17 cellular contexts compared by ENCODE assay signal in the genomic region with DNA sequence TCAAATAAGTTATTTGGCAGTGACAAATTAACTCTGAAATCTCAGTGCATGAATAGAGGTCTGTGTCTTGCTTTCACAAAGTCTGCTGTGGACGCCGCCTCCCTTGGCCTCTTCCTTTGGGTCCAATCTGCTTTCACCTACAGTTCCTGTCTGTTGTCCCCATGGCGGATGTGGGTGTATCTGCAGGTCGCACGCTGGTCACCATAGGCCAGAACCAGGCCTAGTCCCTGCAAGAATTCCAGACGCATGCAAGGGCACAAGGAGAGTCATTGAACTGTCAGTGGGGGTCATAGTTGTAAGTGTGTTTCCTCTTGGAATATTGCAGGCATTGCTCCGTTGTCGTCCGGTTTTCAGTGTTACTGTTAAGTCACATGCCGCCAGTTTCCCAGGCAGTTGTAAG. TPM values are rescaled to one million over a fixed set of nuclear protein-coding genes. Genes with fewer than 3 reads are reported as not detected.
A peak's percentile ranks its signal among the peaks of the same experiment; 100 is the strongest.
DNase-seq lines count a peak whose midpoint lies in the region; ATAC-seq, FAIRE-seq and TF ChIP-seq lines count a peak whose summit lies in the region.
"Had no signal": no experiment of that assay in that cellular context is flagged by ENCODE, and none has a peak within 500 bp of the region (broad histone marks: within the 10 kb centered on the region; RNA-seq: fewer than 3 reads in every experiment).

No MANE protein-coding gene starts in this region.

- no TSS peak for BruUV-seq in Panc1 (replicated peaks; lab: Mats Ljungman, UMichigan)

- no peaks in the 10 kb centered on the region for H3K23me2 ChIP-seq in H1 (ENCODE audit: low read depth, low read length)

- H3K14ac ChIP-seq in H1 (ENCODE audit: insufficient read length), result no peak overlapping the region

- H3K36me3 Mint-ChIP-seq in activated CD4-positive, alpha-beta T cell treated with anti-CD3 and anti-CD28 coated beads, Interleukin-2, amount 10 ng/mL, durations not matched to agents 7 days and 5 days (ENCODE audit: low read depth), result peaks cover 3% of the 10 kb centered on the region

- H3K4me1 Mint-ChIP-seq in activated CD4-positive, alpha-beta T cell treated with anti-CD3 and anti-CD28 coated beads, Interleukin-2, amount 10 ng/mL, durations not matched to agents 7 days and 5 days, result peaks cover 12% of the 10 kb centered on the region

- no peak overlapping the region for H2BK15ac ChIP-seq in H1 (ENCODE audit: low read length)

- H3K36me3 ChIP-seq in Panc1 (ENCODE audit: control insufficient read depth, insufficient read depth, low read length) (no peaks in the 10 kb centered on the region; the same call in 1 of the 2 replicates), H1 (ENCODE audit: control insufficient read depth in 2 of 4, insufficient read depth in 4 of 4, low read length in 3 of 4) (no peaks in the 10 kb centered on the region), testis (ENCODE audit: low read depth, missing control alignments) (no peaks in the 10 kb centered on the region)
- H3K36me3 ChIP-seq: ovary, tibial artery had no signal

- no peak overlapping the region for H4K5ac ChIP-seq in H1 (ENCODE audit: insufficient read length, low read depth, low read length)

- no peak for TF ChIP-seq RAD21 in H1 (IDR thresholded peaks at IDR 0.05 in 1 of 2, conservative IDR thresholded peaks at IDR 0.05 in 1 of 2; ENCODE audit: low read depth in 2 of 2, low read length in 2 of 2)

- H3K27ac Mint-ChIP-seq in activated CD4-positive, alpha-beta T cell treated with anti-CD3 and anti-CD28 coated beads, Interleukin-2, amount 10 ng/mL, durations not matched to agents 7 days and 5 days, result no peak overlapping the region
- H3K27ac Mint-ChIP-seq: activated naive CD4-positive, alpha-beta T cell treated with anti-CD3 and anti-CD28 coated beads for 36 hours had no signal

- POLR2A ChIA-PET in AG04450 (lab: Yijun Ruan, JAX), result no interaction called here
- POLR2A ChIA-PET in Panc1 (lab: Charles Lee), result interaction anchor here (0.6 kb wide), 1 partner anchor 18 kb away, joined by 3 read pairs; no protein-coding TSS in a partner anchor
- POLR2A ChIA-PET in H1 (lab: Charles Lee; ENCODE audit: partially characterized antibody), result no interaction called here
- POLR2A ChIA-PET in activated CD4-positive, alpha-beta T cell treated with anti-CD3 and anti-CD28 coated beads, Interleukin-2, amount 10 ng/mL, durations not matched to agents 7 days and 5 days (lab: Charles Lee), result no interaction called here

- no peak overlapping the region; the same call in 1 of the 2 replicates for H3K18ac ChIP-seq in H1 (ENCODE audit: extremely low read depth, low read length)

- H3K56ac ChIP-seq in H1 (replicated peaks; ENCODE audit: insufficient read length, low read depth, low read length), result no peak overlapping the region

- H3K9ac ChIP-seq in H1 (replicated peaks in 1 of 4; ENCODE audit: extremely low read depth in 1 of 4, low read depth in 3 of 4, low read length in 3 of 4), result no peak overlapping the region

- no peak overlapping the region for H3K27ac ChIP-seq in AG04450 (ENCODE audit: low read depth, low read length)
- H3K27ac ChIP-seq in Panc1 (ENCODE audit: low read length), result peak overlapping the region; percentile 98
- no peak overlapping the region for H3K27ac ChIP-seq in H1 (ENCODE audit: low read depth, low read length)
- no peak overlapping the region for H3K27ac ChIP-seq in testis
- H3K27ac ChIP-seq: ovary, tibial artery had no signal

- intact Hi-C loops in Panc1 (cut with micrococcal nuclease; ENCODE audit: unreplicated experiment), result loop anchor here (5.0 to 10.0 kb wide), 3 partner anchors 79 to 156 kb away; a partner anchor contains a TSS
- intact Hi-C loops in testis (cut with DNase I; ENCODE audit: low total_unique reads), result no loop called here

- 0 out of 2 replicates have a peak overlapping the region, but pooled peaks have one; percentile 78 for H4K8ac ChIP-seq in H1 (ENCODE audit: extremely low read depth, insufficient read depth, low read length)

- H4K20me1 ChIP-seq in H1 (replicated peaks in 1 of 2; ENCODE audit: control insufficient read depth in 1 of 2, insufficient read depth in 2 of 2, low read length in 2 of 2), result peaks cover 0 to 16% of the 10 kb centered on the region in 2 experiments

- in situ Hi-C loops in Panc1 (cut with HindIII; ENCODE audit: low pct_unique_long_range_greater_than_20kb, low sequenced_read_pairs), result no loop called here

- H2BK120ac ChIP-seq in H1 (replicated peaks; ENCODE audit: low read depth, low read length), result no peak overlapping the region

- H3K9me3 ChIP-seq in AG04450 (ENCODE audit: control insufficient read depth, insufficient read depth, low read length) (no peaks in the 10 kb centered on the region), Panc1 (ENCODE audit: control insufficient read depth, insufficient read depth, low read depth, low read length) (no peaks in the 10 kb centered on the region), H1 (ENCODE audit: insufficient read depth in 2 of 2, low read depth in 1 of 2, low read length in 1 of 2) (no peaks in the 10 kb centered on the region), testis (no peaks in the 10 kb centered on the region)
- H3K9me3 ChIP-seq: ovary, tibial artery had no signal

- WGBS in H1 (ENCODE audit: extremely low coverage in 1 of 2, insufficient coverage in 1 of 2, insufficient read length in 1 of 2, insufficient replicate concordance in 2 of 2, low coverage in 1 of 2, low lambda C conversion rate in 2 of 2, missing lambda C conversion rate in 1 of 2), 2 experiments, result 79% methylated on average over 10 of the region's 10 CpGs; no CpG with 5 or more reads in 1 of the 2 experiments
- 70 to 77% methylated on average over 10 of the region's 10 CpGs for WGBS in testis, 2 donors

- H3K23ac ChIP-seq in H1 (ENCODE audit: insufficient read length), result no peak overlapping the region

- no peak overlapping the region; a peak in 1 of 4 replicates for H3K4me2 ChIP-seq in H1 (ENCODE audit: insufficient read depth in 1 of 2, low read depth in 2 of 2, low read length in 2 of 2)

- no peak for TF ChIP-seq POLR2A in H1 (IDR thresholded peaks at IDR 0.05; ENCODE audit: control extremely low read depth in 1 of 2, low read depth in 2 of 2, low read length in 2 of 2)
- no peak for TF ChIP-seq POLR2A in testis (IDR thresholded peaks at IDR 0.05)

- no peak overlapping the region for H2BK20ac ChIP-seq in H1 (ENCODE audit: low read length)

- CTCF ChIA-PET in AG04450 (lab: Charles Lee) (interaction anchor here (1.5 to 2.2 kb wide), 2 partner anchors 137 to 158 kb away, joined by 9 to 13 read pairs; no protein-coding TSS in a partner anchor), Panc1 (lab: Charles Lee) (no interaction called here), H1 (lab: Charles Lee; ENCODE audit: partially characterized antibody) (interaction anchor here (1.0 to 1.4 kb wide), 3 partner anchors 10 to 101 kb away, joined by 3 read pairs; a partner anchor contains a TSS)
- CTCF ChIA-PET in activated CD4-positive, alpha-beta T cell treated with anti-CD3 and anti-CD28 coated beads, Interleukin-2, amount 10 ng/mL, durations not matched to agents 7 days and 5 days (lab: Charles Lee), result no interaction called here

- no peak for TF ChIP-seq CTCF in AG04450 (IDR thresholded peaks at IDR 0.05; ENCODE audit: low read depth, low read length)
- TF ChIP-seq CTCF in Panc1 (IDR thresholded peaks at IDR 0.05), result no peak
- no peak for TF ChIP-seq CTCF in H1 (IDR thresholded peaks at IDR 0.05; ENCODE audit: control extremely low read depth in 1 of 3, insufficient read depth in 1 of 3, low read depth in 1 of 3, low read length in 3 of 3)
- TF ChIP-seq CTCF in testis (IDR thresholded peaks at IDR 0.05), result no peak

- H3K4me1 ChIP-seq in Panc1 (ENCODE audit: control insufficient read depth, insufficient read depth, low read length) (peaks cover 54% of the 10 kb centered on the region), H1 (replicated peaks in 1 of 4; ENCODE audit: control insufficient read depth in 3 of 4, insufficient read depth in 4 of 4, low read length in 3 of 4) (peaks cover 0 to 10% (median 8%) of the 10 kb centered on the region in 4 experiments), testis (peaks cover 3% of the 10 kb centered on the region)

- H3K79me2 ChIP-seq in H1 (ENCODE audit: control insufficient read depth in 1 of 2, insufficient read depth in 2 of 2, low read length in 2 of 2), result peaks cover 22 to 99% of the 10 kb centered on the region in 2 experiments

- no peak for FAIRE-seq in H1 (lab: Jason Lieb, UNC)
- FAIRE-seq: bronchial epithelial cell had no signal

- no peak overlapping the region for H2AFZ ChIP-seq in H1 (ENCODE audit: low read length)

- peaks cover 12% of the 10 kb centered on the region for H3K79me1 ChIP-seq in H1 (ENCODE audit: low read depth, low read length)

- ATAC-seq in Panc1, result peak; percentile 82

- H3K4ac ChIP-seq in H1 (replicated peaks; ENCODE audit: insufficient read length, low read depth, low read length), result no peak overlapping the region

- no peak for TF ChIP-seq EP300 in H1 (IDR thresholded peaks at IDR 0.05; ENCODE audit: borderline replicate concordance in 1 of 2, low read depth in 2 of 2, low read length in 2 of 2)

- H3K4me3 ChIP-seq in AG04450 (ENCODE audit: low read depth, low read length) (peak overlapping the region; percentile 17; the same call in 1 of the 2 replicates), Panc1 (ENCODE audit: low read depth in 2 of 2, low read length in 2 of 2) (peak overlapping the region; percentile 36 to 55), H1 (ENCODE audit: extremely low read depth in 1 of 4, insufficient read depth in 2 of 4, low read depth in 3 of 4, low read length in 4 of 4) (no peak overlapping the region), testis (no peak overlapping the region)
- H3K4me3 ChIP-seq: ovary, tibial artery had no signal

- no peaks in the 10 kb centered on the region for H3K27me3 ChIP-seq in AG04450 (ENCODE audit: control insufficient read depth, insufficient read depth, low read length)
- H3K27me3 ChIP-seq in Panc1 (ENCODE audit: control insufficient read depth, insufficient read depth, low read length), result no peaks in the 10 kb centered on the region
- no peaks in the 10 kb centered on the region for H3K27me3 ChIP-seq in H1 (replicated peaks in 1 of 4; ENCODE audit: control insufficient read depth in 3 of 4, extremely low read depth in 1 of 4, insufficient read depth in 3 of 4, low read length in 3 of 4)
- H3K27me3 ChIP-seq in testis, result no peaks in the 10 kb centered on the region
- H3K27me3 ChIP-seq: ovary, tibial artery had no signal

- H3K4me3 Mint-ChIP-seq in activated CD4-positive, alpha-beta T cell treated with anti-CD3 and anti-CD28 coated beads, Interleukin-2, amount 10 ng/mL, durations not matched to agents 7 days and 5 days, result no peak overlapping the region
- H3K4me3 Mint-ChIP-seq: activated naive CD4-positive, alpha-beta T cell treated with anti-CD3 and anti-CD28 coated beads for 36 hours had no signal

- H4K91ac ChIP-seq in H1 (replicated peaks; ENCODE audit: insufficient read length, low read length), result no peak overlapping the region

- no peak overlapping the region for H2BK12ac ChIP-seq in H1 (ENCODE audit: low read depth, low read length)

- peak overlapping the region; percentile 43; the same call in 1 of the 2 replicates for H2AK5ac ChIP-seq in H1 (ENCODE audit: low read depth, low read length)

- H3K27me3 Mint-ChIP-seq in activated CD4-positive, alpha-beta T cell treated with anti-CD3 and anti-CD28 coated beads, Interleukin-2, amount 10 ng/mL, durations not matched to agents 7 days and 5 days, result peaks cover 14% of the 10 kb centered on the region

- H3K9me3 Mint-ChIP-seq in activated CD4-positive, alpha-beta T cell treated with anti-CD3 and anti-CD28 coated beads, Interleukin-2, amount 10 ng/mL, durations not matched to agents 7 days and 5 days, result no peaks in the 10 kb centered on the region
- H3K9me3 Mint-ChIP-seq: activated naive CD4-positive, alpha-beta T cell treated with anti-CD3 and anti-CD28 coated beads for 36 hours had no signal

- 0 out of 2 replicates have a peak overlapping the region, but pooled peaks have one; percentile 12 for H2BK5ac ChIP-seq in H1 (ENCODE audit: low read depth, low read length)

- no peak for DNase-seq in AG04450 (ENCODE audit: low read depth, low spot score)
- no peak for DNase-seq in Panc1 (ENCODE audit: low read depth, low spot score)
- DNase-seq in H1 (ENCODE audit: low read depth in 1 of 2, low spot score in 2 of 2), result no peak
- DNase-seq in lung microvascular endothelial cell (ENCODE audit: low read depth in 2 of 2), result peak; percentile 55 to 85
- no peak for DNase-seq in NCI-H2029 treated with DMSO at 0.1 percent for 48 hours (lab: John Stamatoyannopoulos, UW)
- no peak for DNase-seq in testis
- no peak for DNase-seq in cerebellar nuclear complex (lab: John Stamatoyannopoulos, UW)
- no peak for DNase-seq in activated CD4-positive, alpha-beta T cell treated with anti-CD3 and anti-CD28 coated beads, Interleukin-2, amount 10 ng/mL, durations not matched to agents 7 days and 5 days
- DNase-seq: activated naive CD4-positive, alpha-beta T cell treated with anti-CD3 and anti-CD28 coated beads for 36 hours; erythroblast; mammary epithelial cell; NCI-H1417 treated with DMSO at 0.1 percent for 48 hours; NCI-H526 treated with DMSO at 0.1 percent for 48 hours; ovary; SHP77; tibial artery had no signal

RNA-seq across cellular contexts. Expression of a gene that starts 7.4 kb away (rescaled TPM):
- polyA plus RNA-seq in AG04450 (2011; rRNA removed) (21.6 and 26.7 TPM in 2 replicates), H1 (2011; rRNA removed) (7.3 and 9.1 TPM in 2 replicates), testis (ENCODE audit: insufficient read depth, low read depth, low replicate concordance) (12.7 TPM)
- polyA minus RNA-seq in AG04450 (2011; rRNA and poly(A)+ RNA removed), result 51.0 and 58.0 TPM in 2 replicates
- total RNA-seq in Panc1 (2021; ENCODE audit: unreplicated experiment) (43.0 TPM), lung microvascular endothelial cell (14.2 and 23.8 TPM in 2 replicates), testis (10 to 100 TPM; 20.9 to 22.9 TPM)
- polyA plus RNA-seq in Panc1 (2012; ENCODE audit: insufficient read length), result 22.7 TPM
- total RNA-seq in H1 (2021; fragmentation: NEBNext Ultra II Directional; extraction: Animal tissue kit (Norgen Biotek cat#: 25700)), result 20.7 and 22.9 TPM in 2 replicates
- polyA plus RNA-seq in H1 (2011; cell fraction: cytosol; rRNA removed), result 10.8 TPM
- polyA plus RNA-seq in H1 (2011; cell fraction: nucleus; rRNA removed), result 13.3 TPM
- polyA plus RNA-seq in H1 (2012, experiment 1 of 2), result 10.0 to 16.1 TPM (median 13.1 TPM) in 4 replicates
- 1.8 TPM for polyA plus RNA-seq in H1 (2012, experiment 2 of 2)
- 8.8 TPM for polyA plus RNA-seq in H1 (2013, experiment 1 of 2)
- 9.1 TPM for polyA plus RNA-seq in H1 (2013, experiment 2 of 2)
- 40.6 and 42.7 TPM in 2 replicates for polyA minus RNA-seq in H1 (2011; rRNA and poly(A)+ RNA removed)
- 14.1 TPM for polyA minus RNA-seq in H1 (2011; cell fraction: cytosol; rRNA and poly(A)+ RNA removed)
- polyA minus RNA-seq in H1 (2011; cell fraction: nucleus; rRNA and poly(A)+ RNA removed), result 29.5 TPM
- 1 to 10 TPM; 3.4 to 3.8 TPM for total RNA-seq in activated CD4-positive, alpha-beta T cell treated with anti-CD3 and anti-CD28 coated beads, Interleukin-2, amount 10 ng/mL, durations not matched to agents 7 days and 5 days

Comparison
In these comparisons a context has a peak if more than half of its experiments do, and no peak if none do; other contexts are left out.
1. DNase-seq: peak in lung microvascular endothelial cell (2 of 2); none in AG04450 (single experiment), Panc1 (single experiment), H1 (0 of 2), NCI-H2029 treated with DMSO at 0.1 percent for 48 hours (single experiment), testis (single experiment), cerebellar nuclear complex (0 of 2) and activated CD4-positive, alpha-beta T cell treated with anti-CD3 and anti-CD28 coated beads, Interleukin-2, amount 10 ng/mL, durations not matched to agents 7 days and 5 days (single experiment).
2. H3K4me3 ChIP-seq: peak in AG04450 (single experiment) and Panc1 (2 of 2); none in H1 (0 of 4) and testis (0 of 2).
3. CTCF ChIA-PET loops: an anchor here in AG04450 (1.5 to 2.2 kb wide) and H1 (1.0 to 1.4 kb wide); none called in Panc1 and activated CD4-positive, alpha-beta T cell treated with anti-CD3 and anti-CD28 coated beads, Interleukin-2, amount 10 ng/mL, durations not matched to agents 7 days and 5 days.